ENCODE assay signal across 2 cellular contexts in genomic region chrX:109270580-109271484, GRCh38.
TF ChIP-seq lines count a peak whose summit lies in the region.

No MANE protein-coding gene starts in this region.

TF ChIP-seq in H1, 55 proteins besides CTCF, POLR2A, EP300 and RAD21 (continued from another document):
- TF ChIP-seq MAFK (IDR thresholded peaks at IDR 0.05; ENCODE audit: low read depth, low read length) (no peak), TCF12 (IDR thresholded peaks at IDR 0.05; ENCODE audit: low read depth, low read length) (no peak)
TF ChIP-seq in H1: peak in this region for 0.

TF ChIP-seq in HEK293T, 16 proteins besides CTCF, POLR2A, EP300 and RAD21 (continued from another document):
- no peak for TF ChIP-seq ZNF384 (IDR thresholded peaks at IDR 0.05)
- no peak for TF ChIP-seq HDGF (IDR thresholded peaks at IDR 0.05; ENCODE audit: borderline replicate concordance)
